In the genomic region with DNA sequence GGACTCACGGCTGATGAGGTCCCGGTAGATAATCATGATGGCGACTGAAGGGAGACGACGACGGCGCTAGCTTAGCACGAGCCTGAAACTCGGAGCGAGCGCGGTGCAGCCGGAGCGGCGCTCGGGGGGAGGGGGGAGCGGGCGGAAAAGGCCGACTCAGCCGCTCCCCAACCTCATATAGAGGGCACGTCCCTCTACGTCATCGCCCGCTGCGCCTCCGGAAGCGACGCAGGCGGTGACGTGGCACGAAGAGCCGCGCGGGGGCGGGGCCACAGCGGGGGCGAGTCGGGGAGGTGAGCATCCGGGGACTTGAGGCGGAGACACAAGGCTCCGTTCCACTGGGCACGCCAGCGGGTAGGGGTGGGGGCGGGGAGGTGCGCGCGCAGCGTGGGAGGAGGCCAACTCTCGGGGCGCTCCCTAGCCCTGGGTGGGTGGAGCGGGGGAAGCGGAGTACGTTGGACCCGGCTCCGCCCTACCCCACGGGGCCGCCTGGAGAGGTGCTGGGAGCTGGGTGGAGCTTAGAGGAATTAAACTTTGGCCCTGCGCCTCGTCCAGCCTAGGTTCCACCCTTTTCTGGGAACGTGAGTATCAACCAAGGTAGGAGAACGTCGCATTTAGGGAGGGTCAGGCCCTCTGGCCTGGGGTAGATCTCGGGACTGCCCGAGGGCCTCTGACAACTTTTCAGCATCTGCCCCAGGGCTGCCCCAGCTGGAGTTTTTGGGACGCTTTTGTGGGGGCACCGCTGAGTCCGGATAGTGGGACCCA, we compare ENCODE assay signal across 8 cellular contexts. TPM values are rescaled to one million over a fixed set of nuclear protein-coding genes. Genes with fewer than 3 reads are reported as not detected.
A peak's percentile ranks its signal among the peaks of the same experiment; 100 is the strongest.
DNase-seq lines count a peak whose midpoint lies in the region; ATAC-seq and TF ChIP-seq lines count a peak whose summit lies in the region.

A gene (minus strand): TSS at position 150 of the 765 bp plus-strand sequence. CDS start 114 bp downstream, at position 36.

- peak within 1 kb of the TSS; percentile 100 for H3K27ac Mint-ChIP-seq in WTC11
- peak within 1 kb of the TSS; percentile 98 to 100 (median 100) for H3K27ac Mint-ChIP-seq in immature natural killer cell

- H3K27me3 Mint-ChIP-seq in WTC11 (ENCODE audit: low read depth) (no peaks in the 10 kb centered on the region), immature natural killer cell (ENCODE audit: low read depth in 3 of 3) (peaks cover 16 to 36% (median 20%) of the 10 kb centered on the region in 3 donors)

- H3K9me3 Mint-ChIP-seq in WTC11 (no peaks in the 10 kb centered on the region), immature natural killer cell (no peaks in the 10 kb centered on the region)

- DNase-seq in AG04449 (ENCODE audit: low read depth, low spot score) (peak; percentile 87), NCI-H2227 treated with DMSO at 0.1 percent for 48 hours (lab: John Stamatoyannopoulos, UW) (peak; percentile 90), WTC11 (ENCODE audit: low spot score) (peak; percentile 98), cardiac fibroblast (ENCODE audit: low read depth in 2 of 2) (peak; percentile 99 to 100), immature natural killer cell (peak; percentile 99 to 100 (median 99)), spleen (peak; percentile 100)

- peak within 1 kb of the TSS; percentile 85 for H3K4me3 ChIP-seq in AG04449 (ENCODE audit: low read depth, low read length)
- peak within 1 kb of the TSS; percentile 84 to 92 for H3K4me3 ChIP-seq in cardiac fibroblast (replicated peaks in 1 of 2; ENCODE audit: low read depth in 2 of 2, low read length in 2 of 2)
- peak within 1 kb of the TSS; percentile 75 to 98 (median 81) for H3K4me3 ChIP-seq in spleen

- H3K4me1 Mint-ChIP-seq in WTC11 (peaks cover 38% of the 10 kb centered on the region), immature natural killer cell (peaks cover 57 to 72% of the 10 kb centered on the region in 2 donors)

- no peaks in the 10 kb centered on the region for H3K9me3 ChIP-seq in spleen

- WGBS in spleen, 5 donors, result 0 to 2% (median 1%) methylated on average over 20 to 67 of the region's 67 CpGs

- peaks cover 39 to 64% (median 55%) of the 10 kb centered on the region in 6 donors for H3K4me1 ChIP-seq in spleen

- H3K36me3 Mint-ChIP-seq in WTC11 (peaks cover 55% of the 10 kb centered on the region), immature natural killer cell (peaks cover 11 to 35% (median 24%) of the 10 kb centered on the region in 3 donors)

- TF ChIP-seq CTCF in AG04449 (IDR thresholded peaks at IDR 0.05; ENCODE audit: insufficient read depth, low read length, missing control alignments) (no peak), WTC11 (IDR thresholded peaks at IDR 0.05) (no peak), cardiac fibroblast (IDR thresholded peaks at IDR 0.05; ENCODE audit: low read depth, low read length) (no peak), spleen (IDR thresholded peaks at IDR 0.05 in 8 of 11, conservative IDR thresholded peaks at IDR 0.05 in 3 of 11) (peak in 1 of 11 experiments; percentile 38)

- intact Hi-C loops in spleen (cut with DNase I; ENCODE audit: low total_unique reads), result no loop called here

- no peaks in the 10 kb centered on the region for H3K27me3 ChIP-seq in spleen (replicated peaks in 1 of 7)

- ATAC-seq in GM18907 (IDR thresholded peaks at IDR 0.05; ENCODE audit: unreplicated experiment) (peak; percentile 83), HG03159 (IDR thresholded peaks at IDR 0.05; ENCODE audit: unreplicated experiment) (peak; percentile 82), WTC11 (peak; percentile 96)

- peak; percentile 83 to 96 (median 91) for TF ChIP-seq POLR2A in spleen (IDR thresholded peaks at IDR 0.05)

- CTCF ChIA-PET in AG04449 (lab: Yijun Ruan, JAX), result interaction anchor here (1.2 to 4.6 kb wide), 5 partner anchors 10 to 286 kb away, joined by 3 to 30 read pairs (median 5); no protein-coding TSS in a partner anchor
- CTCF ChIA-PET in WTC11 (lab: Charles Lee), result interaction anchor here (0.6 to 3.9 kb wide), 10 partner anchors 14 to 294 kb away, joined by 3 to 24 read pairs (median 5); a partner anchor contains a TSS

- H3K4me3 Mint-ChIP-seq in WTC11, result peak within 1 kb of the TSS; percentile 97
- peak within 1 kb of the TSS; percentile 95 to 98 (median 97) for H3K4me3 Mint-ChIP-seq in immature natural killer cell

- peaks cover 0 to 62% (median 51%) of the 10 kb centered on the region in 6 donors for H3K36me3 ChIP-seq in spleen

- peak within 1 kb of the TSS; percentile 97 to 100 (median 100) for H3K27ac ChIP-seq in spleen

- POLR2A ChIA-PET in AG04449 (lab: Yijun Ruan, JAX), result interaction anchor here (0.6 to 2.1 kb wide), 6 partner anchors 9 to 1064 kb away, joined by 3 to 19 read pairs (median 6); no protein-coding TSS in a partner anchor
- POLR2A ChIA-PET in WTC11 (lab: Charles Lee), result interaction anchor here (0.6 to 1.8 kb wide), 13 partner anchors 9 to 905 kb away, joined by 3 to 6 read pairs (median 4); a partner anchor contains a TSS

TF ChIP-seq in WTC11, 78 proteins besides CTCF, POLR2A, EP300 and RAD21 (continues in another document):
- no peak for TF ChIP-seq ZNF416 (CRISPR knock-in tag; IDR thresholded peaks at IDR 0.05)
- TF ChIP-seq, protein P1, sequence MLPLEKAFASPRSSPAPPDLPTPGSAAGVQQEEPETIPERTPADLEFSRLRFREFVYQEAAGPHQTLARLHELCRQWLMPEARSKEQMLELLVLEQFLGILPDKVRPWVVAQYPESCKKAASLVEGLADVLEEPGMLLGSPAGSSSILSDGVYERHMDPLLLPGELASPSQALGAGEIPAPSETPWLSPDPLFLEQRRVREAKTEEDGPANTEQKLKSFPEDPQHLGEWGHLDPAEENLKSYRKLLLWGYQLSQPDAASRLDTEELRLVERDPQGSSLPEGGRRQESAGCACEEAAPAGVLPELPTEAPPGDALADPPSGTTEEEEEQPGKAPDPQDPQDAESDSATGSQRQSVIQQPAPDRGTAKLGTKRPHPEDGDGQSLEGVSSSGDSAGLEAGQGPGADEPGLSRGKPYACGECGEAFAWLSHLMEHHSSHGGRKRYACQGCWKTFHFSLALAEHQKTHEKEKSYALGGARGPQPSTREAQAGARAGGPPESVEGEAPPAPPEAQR (CRISPR knock-in tag; IDR thresholded peaks at IDR 0.05), result no peak
- TF ChIP-seq ATF1 (CRISPR knock-in tag; IDR thresholded peaks at IDR 0.05), result peak; percentile 74; the same call in 1 of the 2 replicates
- peak; percentile 97 for TF ChIP-seq CREM (CRISPR knock-in tag; IDR thresholded peaks at IDR 0.05)
- TF ChIP-seq TEAD1 (CRISPR knock-in tag; IDR thresholded peaks at IDR 0.05), result peak; percentile 73
- peak; percentile 97 for TF ChIP-seq ZBTB21 (CRISPR knock-in tag; IDR thresholded peaks at IDR 0.05; ENCODE audit: borderline replicate concordance)
- TF ChIP-seq MYBL2 (CRISPR knock-in tag; IDR thresholded peaks at IDR 0.05), result 0 out of 2 replicates have a peak, but pooled peaks have one; percentile 30
- TF ChIP-seq, protein P2, sequence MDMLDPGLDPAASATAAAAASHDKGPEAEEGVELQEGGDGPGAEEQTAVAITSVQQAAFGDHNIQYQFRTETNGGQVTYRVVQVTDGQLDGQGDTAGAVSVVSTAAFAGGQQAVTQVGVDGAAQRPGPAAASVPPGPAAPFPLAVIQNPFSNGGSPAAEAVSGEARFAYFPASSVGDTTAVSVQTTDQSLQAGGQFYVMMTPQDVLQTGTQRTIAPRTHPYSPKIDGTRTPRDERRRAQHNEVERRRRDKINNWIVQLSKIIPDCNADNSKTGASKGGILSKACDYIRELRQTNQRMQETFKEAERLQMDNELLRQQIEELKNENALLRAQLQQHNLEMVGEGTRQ (CRISPR knock-in tag; IDR thresholded peaks at IDR 0.05), result peak; percentile 31
- TF ChIP-seq, protein P3, sequence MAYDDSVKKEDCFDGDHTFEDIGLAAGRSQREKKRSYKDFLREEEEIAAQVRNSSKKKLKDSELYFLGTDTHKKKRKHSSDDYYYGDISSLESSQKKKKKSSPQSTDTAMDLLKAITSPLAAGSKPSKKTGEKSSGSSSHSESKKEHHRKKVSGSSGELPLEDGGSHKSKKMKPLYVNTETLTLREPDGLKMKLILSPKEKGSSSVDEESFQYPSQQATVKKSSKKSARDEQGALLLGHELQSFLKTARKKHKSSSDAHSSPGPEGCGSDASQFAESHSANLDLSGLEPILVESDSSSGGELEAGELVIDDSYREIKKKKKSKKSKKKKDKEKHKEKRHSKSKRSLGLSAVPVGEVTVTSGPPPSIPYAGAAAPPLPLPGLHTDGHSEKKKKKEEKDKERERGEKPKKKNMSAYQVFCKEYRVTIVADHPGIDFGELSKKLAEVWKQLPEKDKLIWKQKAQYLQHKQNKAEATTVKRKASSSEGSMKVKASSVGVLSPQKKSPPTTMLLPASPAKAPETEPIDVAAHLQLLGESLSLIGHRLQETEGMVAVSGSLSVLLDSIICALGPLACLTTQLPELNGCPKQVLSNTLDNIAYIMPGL (CRISPR knock-in tag; IDR thresholded peaks at IDR 0.05), result 0 out of 2 replicates have a peak, but pooled peaks have one; percentile 46
- TF ChIP-seq, protein P4, sequence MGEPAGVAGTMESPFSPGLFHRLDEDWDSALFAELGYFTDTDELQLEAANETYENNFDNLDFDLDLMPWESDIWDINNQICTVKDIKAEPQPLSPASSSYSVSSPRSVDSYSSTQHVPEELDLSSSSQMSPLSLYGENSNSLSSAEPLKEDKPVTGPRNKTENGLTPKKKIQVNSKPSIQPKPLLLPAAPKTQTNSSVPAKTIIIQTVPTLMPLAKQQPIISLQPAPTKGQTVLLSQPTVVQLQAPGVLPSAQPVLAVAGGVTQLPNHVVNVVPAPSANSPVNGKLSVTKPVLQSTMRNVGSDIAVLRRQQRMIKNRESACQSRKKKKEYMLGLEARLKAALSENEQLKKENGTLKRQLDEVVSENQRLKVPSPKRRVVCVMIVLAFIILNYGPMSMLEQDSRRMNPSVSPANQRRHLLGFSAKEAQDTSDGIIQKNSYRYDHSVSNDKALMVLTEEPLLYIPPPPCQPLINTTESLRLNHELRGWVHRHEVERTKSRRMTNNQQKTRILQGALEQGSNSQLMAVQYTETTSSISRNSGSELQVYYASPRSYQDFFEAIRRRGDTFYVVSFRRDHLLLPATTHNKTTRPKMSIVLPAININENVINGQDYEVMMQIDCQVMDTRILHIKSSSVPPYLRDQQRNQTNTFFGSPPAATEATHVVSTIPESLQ (CRISPR knock-in tag; IDR thresholded peaks at IDR 0.05), result no peak
- TF ChIP-seq, protein P5, sequence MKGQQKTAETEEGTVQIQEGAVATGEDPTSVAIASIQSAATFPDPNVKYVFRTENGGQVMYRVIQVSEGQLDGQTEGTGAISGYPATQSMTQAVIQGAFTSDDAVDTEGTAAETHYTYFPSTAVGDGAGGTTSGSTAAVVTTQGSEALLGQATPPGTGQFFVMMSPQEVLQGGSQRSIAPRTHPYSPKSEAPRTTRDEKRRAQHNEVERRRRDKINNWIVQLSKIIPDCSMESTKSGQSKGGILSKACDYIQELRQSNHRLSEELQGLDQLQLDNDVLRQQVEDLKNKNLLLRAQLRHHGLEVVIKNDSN (CRISPR knock-in tag; IDR thresholded peaks at IDR 0.05), result 0 out of 2 replicates have a peak, but pooled peaks have one; percentile 12

RNA-seq across cellular contexts. Expression of the gene that starts here (rescaled TPM):
- total RNA-seq in WTC11 (2021) (1,861 to 2,091 TPM (median 2,076 TPM) in 3 replicates), spleen (1,000 to 10,000 TPM; 2,558 to 4,574 (median 2,990) TPM)
- polyA plus RNA-seq in immature natural killer cell (1,000 to 10,000 TPM; 1,111 to 3,245 (median 1,774) TPM), spleen (over 10,000 TPM in 2 of 3 donors, 1,000 to 10,000 TPM in 1; 9,869 to 10,629 (median 10,206) TPM)

Comparison
In these comparisons a context has a peak if more than half of its experiments do, and no peak if none do; other contexts are left out.
1. Peak in every context shown above with its lines: DNase-seq, ATAC-seq, H3K4me3 ChIP-seq and H3K27ac ChIP-seq.